In genomic region chr21:36203603-36203889, GRCh38 we compare ENCODE assay signal across 8 cellular contexts. TPM values are rescaled to one million over a fixed set of nuclear protein-coding genes. Genes with fewer than 3 reads are reported as not detected.
DNase-seq lines count a peak whose midpoint lies in the region; ATAC-seq and TF ChIP-seq lines count a peak whose summit lies in the region.

No MANE protein-coding gene starts in this region.

- peak; percentile 94 for ATAC-seq in omental fat pad (ENCODE audit: low FRiP score)
- ATAC-seq in GM21737 (IDR thresholded peaks at IDR 0.05; ENCODE audit: unreplicated experiment), result no peak
- no peak for ATAC-seq in HG03039 (IDR thresholded peaks at IDR 0.05; ENCODE audit: unreplicated experiment)
- no peak for ATAC-seq in HG03159 (IDR thresholded peaks at IDR 0.05; ENCODE audit: unreplicated experiment)

- no peak overlapping the region for H3K9ac ChIP-seq in MM.1S (ENCODE audit: low read length)

- 0 out of 2 replicates have a peak overlapping the region, but pooled peaks have one; percentile 0 for H3K27ac ChIP-seq in MM.1S (ENCODE audit: low read length)

- no peaks in the 10 kb centered on the region for H3K36me3 ChIP-seq in MM.1S (replicated peaks; ENCODE audit: insufficient read depth, low read length)

- no peak for TF ChIP-seq CTCF in MM.1S (IDR thresholded peaks at IDR 0.05; ENCODE audit: low read length)
- no peak for TF ChIP-seq CTCF in omental fat pad (IDR thresholded peaks at IDR 0.05)

- no peaks in the 10 kb centered on the region for H3K27me3 ChIP-seq in MM.1S (replicated peaks; ENCODE audit: insufficient read depth, low read length)

- no peaks in the 10 kb centered on the region for H3K79me2 ChIP-seq in MM.1S (ENCODE audit: low read length)

- no peaks in the 10 kb centered on the region for H3F3A ChIP-seq in MM.1S (ENCODE audit: insufficient read depth, low read length)

- DNase-seq in GM04504 (ENCODE audit: low read depth) (peak; percentile 57), MM.1S (peak; percentile 37), amniotic epithelial cell (ENCODE audit: low read depth) (peak; percentile 76), omental fat pad (ENCODE audit: low spot score) (no peak), NCI-H446 (lab: John Stamatoyannopoulos, UW) (no peak)

- H3K4me2 ChIP-seq in MM.1S (ENCODE audit: low read depth, low read length), result no peak overlapping the region

- H3K9me2 ChIP-seq in MM.1S (replicated peaks; ENCODE audit: insufficient read depth, low read length), result no peaks in the 10 kb centered on the region

- no peak overlapping the region for H2AFZ ChIP-seq in MM.1S (ENCODE audit: low read length)

- H4K20me1 ChIP-seq in MM.1S (ENCODE audit: insufficient read depth, low read length), result no peaks in the 10 kb centered on the region

- no peaks in the 10 kb centered on the region for H3K9me3 ChIP-seq in MM.1S (replicated peaks; ENCODE audit: insufficient read depth, low read length)

- H3K4me3 ChIP-seq in MM.1S (ENCODE audit: low read length), result no peak overlapping the region

- H3K4me1 ChIP-seq in MM.1S (ENCODE audit: low read length), result peaks cover 13% of the 10 kb centered on the region

RNA-seq across cellular contexts. Expression of gene DOP1B, which starts 46.9 kb away (rescaled TPM):
- total RNA-seq in omental fat pad, result 10 to 100 TPM in 3 of 4 donors, 1 to 10 TPM in 1; 6.9 to 17.7 (median 15.1) TPM

Comparison
In these comparisons a context has a peak if more than half of its experiments do, and no peak if none do; other contexts are left out.
1. DNase-seq: peak in GM04504 (single experiment), MM.1S (single experiment) and amniotic epithelial cell (single experiment); none in omental fat pad (single experiment) and NCI-H446 (0 of 2).